ENCODE assay signal across 8 cellular contexts in the genomic region with DNA sequence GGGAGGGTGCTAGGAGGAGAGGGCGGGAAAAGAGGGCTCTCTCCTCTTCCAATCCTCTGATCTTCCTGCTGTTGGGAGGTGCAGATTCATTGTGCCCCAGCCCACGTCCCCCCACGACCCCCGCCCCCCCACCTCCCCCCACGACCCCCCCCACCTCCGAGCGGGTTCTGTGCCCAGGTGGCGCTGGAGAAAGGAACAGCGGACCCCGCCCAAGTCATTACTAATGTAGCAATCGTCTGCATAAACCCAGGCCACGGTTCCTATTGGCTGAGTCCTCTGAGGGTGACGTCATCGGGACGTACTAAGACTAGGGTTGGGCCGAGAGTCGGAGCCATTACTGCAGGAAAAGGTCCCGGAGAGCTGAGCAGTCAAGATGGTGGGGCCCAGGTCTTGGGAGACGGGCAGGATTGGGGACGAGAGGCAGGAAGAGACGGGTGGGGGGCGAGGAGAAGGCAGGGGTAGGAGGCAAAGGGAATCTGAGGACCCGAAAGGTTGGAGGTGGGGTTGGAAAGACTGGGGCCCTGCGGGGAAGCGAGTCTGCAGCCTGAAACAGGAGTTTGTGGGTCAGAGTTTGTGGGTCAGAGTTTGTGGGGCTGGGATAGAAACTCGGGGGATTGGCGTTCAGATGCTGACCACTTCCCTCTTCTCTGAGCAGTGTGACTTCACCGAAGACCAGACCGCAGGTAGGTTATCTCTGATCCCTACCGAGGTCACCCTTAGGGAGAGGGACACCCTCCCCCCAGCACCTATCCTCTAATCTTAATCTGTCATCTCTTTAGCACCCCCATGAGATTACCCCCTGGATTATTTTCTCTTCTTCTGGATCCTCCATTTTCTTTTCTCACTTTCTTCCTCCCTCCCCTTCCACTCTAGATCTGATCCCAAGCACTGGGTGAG. TPM values are rescaled to one million over a fixed set of nuclear protein-coding genes. Genes with fewer than 3 reads are reported as not detected.
A peak's percentile ranks its signal among the peaks of the same experiment; 100 is the strongest.
DNase-seq lines count a peak whose midpoint lies in the region; FAIRE-seq and TF ChIP-seq lines count a peak whose summit lies in the region.

Gene MYL6, plus strand, starts transcription at position 331 of the 897 bp plus-strand sequence. Its CDS starts 43 bp downstream, at position 374.

- peak within 1 kb of the TSS; percentile 97 for H4K91ac ChIP-seq in H1 (replicated peaks; ENCODE audit: insufficient read length, low read length)
- peak within 1 kb of the TSS; percentile 77 for H4K91ac ChIP-seq in mesenchymal stem cell (ENCODE audit: low read length)

- H3K23ac ChIP-seq in H1 (ENCODE audit: insufficient read length), result no peak within 1 kb of the TSS
- peak within 1 kb of the TSS in 1 of 2 experiments; percentile 91 for H3K23ac ChIP-seq in mesenchymal stem cell (ENCODE audit: low read length in 2 of 2)

- FAIRE-seq in H1 (lab: Jason Lieb, UNC), result peak; percentile 45

- H3K36me3 Mint-ChIP-seq in CD8-positive, alpha-beta memory T cell, result peaks cover 0 to 52% (median 10%) of the 10 kb centered on the region in 3 donors

- H2BK12ac ChIP-seq in H1 (ENCODE audit: low read depth, low read length), result peak within 1 kb of the TSS; percentile 89
- peak within 1 kb of the TSS in 1 of 2 experiments; percentile 59 for H2BK12ac ChIP-seq in mesenchymal stem cell (ENCODE audit: low read length in 2 of 2)

- no peaks in the 10 kb centered on the region for H3K9me3 ChIP-seq in CD8-positive, alpha-beta memory T cell (ENCODE audit: low read length)
- H3K9me3 ChIP-seq in H1 (ENCODE audit: insufficient read depth in 2 of 2, low read depth in 1 of 2, low read length in 1 of 2), result no peaks in the 10 kb centered on the region
- H3K9me3 ChIP-seq in mesenchymal stem cell (ENCODE audit: control insufficient read depth, low read length), result no peaks in the 10 kb centered on the region

- H4K20me1 ChIP-seq in H1 (replicated peaks in 1 of 2; ENCODE audit: control insufficient read depth in 1 of 2, insufficient read depth in 2 of 2, low read length in 2 of 2), result peaks cover 11 to 19% of the 10 kb centered on the region in 2 experiments

- H4K8ac ChIP-seq in H1 (ENCODE audit: extremely low read depth, insufficient read depth, low read length) (peak within 1 kb of the TSS; percentile 87; the same call in 1 of the 2 replicates), mesenchymal stem cell (ENCODE audit: low read length) (peak within 1 kb of the TSS; percentile 87)

- peaks cover 3 to 25% of the 10 kb centered on the region in 2 experiments for H3K79me2 ChIP-seq in H1 (ENCODE audit: control insufficient read depth in 1 of 2, insufficient read depth in 2 of 2, low read length in 2 of 2)

- H2AK5ac ChIP-seq in H1 (ENCODE audit: low read depth, low read length), result peak within 1 kb of the TSS; percentile 79
- peak within 1 kb of the TSS; percentile 81 for H2AK5ac ChIP-seq in mesenchymal stem cell (ENCODE audit: low read length, severe bottlenecking)

- peak within 1 kb of the TSS; percentile 94 for H3K27ac ChIP-seq in CD8-positive, alpha-beta memory T cell (ENCODE audit: low read depth, low read length)
- peak within 1 kb of the TSS; percentile 99 for H3K27ac ChIP-seq in H1 (ENCODE audit: low read depth, low read length)
- peak within 1 kb of the TSS; percentile 98 for H3K27ac ChIP-seq in mesenchymal stem cell (ENCODE audit: low read length, poor library complexity, severe bottlenecking)

- peaks cover 38% of the 10 kb centered on the region for H3K4me1 ChIP-seq in CD8-positive, alpha-beta memory T cell (ENCODE audit: insufficient read depth, low read length)
- H3K4me1 ChIP-seq in H1 (replicated peaks in 1 of 4; ENCODE audit: control insufficient read depth in 3 of 4, insufficient read depth in 4 of 4, low read length in 3 of 4) (peaks cover 8 to 37% (median 22%) of the 10 kb centered on the region in 4 experiments), mesenchymal stem cell (ENCODE audit: control insufficient read depth, insufficient read depth, low read depth, low read length) (peaks cover 26% of the 10 kb centered on the region)

- H2BK20ac ChIP-seq in H1 (ENCODE audit: low read length), result no peak within 1 kb of the TSS

- no peak for TF ChIP-seq RAD21 in H1 (IDR thresholded peaks at IDR 0.05 in 1 of 2, conservative IDR thresholded peaks at IDR 0.05 in 1 of 2; ENCODE audit: low read depth in 2 of 2, low read length in 2 of 2)

- H2BK120ac ChIP-seq in H1 (replicated peaks; ENCODE audit: low read depth, low read length), result no peak within 1 kb of the TSS
- H2BK120ac ChIP-seq in mesenchymal stem cell (ENCODE audit: low read depth, low read length), result peak within 1 kb of the TSS; percentile 67

- H2BK15ac ChIP-seq in H1 (ENCODE audit: low read length) (peak within 1 kb of the TSS; percentile 55), mesenchymal stem cell (ENCODE audit: low read depth, poor library complexity, severe bottlenecking) (peak within 1 kb of the TSS; percentile 60)

- no peaks in the 10 kb centered on the region for H3K27me3 Mint-ChIP-seq in CD8-positive, alpha-beta memory T cell

- H3K9ac ChIP-seq in H1 (replicated peaks in 1 of 4; ENCODE audit: extremely low read depth in 1 of 4, low read depth in 3 of 4, low read length in 3 of 4) (peak within 1 kb of the TSS; percentile 92 to 99 (median 96)), mesenchymal stem cell (ENCODE audit: low read length) (peak within 1 kb of the TSS; percentile 99)

- H3K14ac ChIP-seq in H1 (ENCODE audit: insufficient read length) (peak within 1 kb of the TSS; percentile 19), mesenchymal stem cell (ENCODE audit: low read length in 2 of 2) (peak within 1 kb of the TSS in 1 of 2 experiments; percentile 98)

- TF ChIP-seq CTCF in GM20000 (IDR thresholded peaks at IDR 0.05; ENCODE audit: extremely low read depth, missing control alignments), result no peak
- TF ChIP-seq CTCF in H1 (IDR thresholded peaks at IDR 0.05; ENCODE audit: control extremely low read depth in 1 of 3, insufficient read depth in 1 of 3, low read depth in 1 of 3, low read length in 3 of 3), result no peak

- TF ChIP-seq POLR2A in H1 (IDR thresholded peaks at IDR 0.05; ENCODE audit: control extremely low read depth in 1 of 2, low read depth in 2 of 2, low read length in 2 of 2), result peak; percentile 98

- H3K18ac ChIP-seq in H1 (ENCODE audit: extremely low read depth, low read length) (peak within 1 kb of the TSS; percentile 79), mesenchymal stem cell (ENCODE audit: low read depth in 1 of 2, low read length in 2 of 2) (peak within 1 kb of the TSS; percentile 94 to 96)

- H3K27ac Mint-ChIP-seq in CD8-positive, alpha-beta memory T cell, result peak within 1 kb of the TSS; percentile 87 to 100 (median 96)

- WGBS in H1 (ENCODE audit: extremely low coverage in 1 of 2, insufficient coverage in 1 of 2, insufficient read length in 1 of 2, insufficient replicate concordance in 2 of 2, low coverage in 1 of 2, low lambda C conversion rate in 2 of 2, missing lambda C conversion rate in 1 of 2), 2 experiments, result 2% methylated on average over 27 of the region's 30 CpGs; no CpG with 5 or more reads in 1 of the 2 experiments
- WGBS in mesenchymal stem cell, result 0% methylated on average over 20 of the region's 30 CpGs

- peak within 1 kb of the TSS; percentile 77 to 92 for H3K4me2 ChIP-seq in H1 (ENCODE audit: insufficient read depth in 1 of 2, low read depth in 2 of 2, low read length in 2 of 2)
- peak within 1 kb of the TSS; percentile 79 for H3K4me2 ChIP-seq in mesenchymal stem cell (ENCODE audit: low read length, poor library complexity, severe bottlenecking)

- H3K4me3 ChIP-seq in CD8-positive, alpha-beta memory T cell (ENCODE audit: low read length), result peak within 1 kb of the TSS; percentile 80
- peak within 1 kb of the TSS; percentile 63 to 97 (median 93) for H3K4me3 ChIP-seq in H1 (ENCODE audit: extremely low read depth in 1 of 4, insufficient read depth in 2 of 4, low read depth in 3 of 4, low read length in 4 of 4)
- H3K4me3 ChIP-seq in mesenchymal stem cell (ENCODE audit: insufficient read depth in 1 of 2, low read depth in 1 of 2, low read length in 2 of 2), result peak within 1 kb of the TSS; percentile 83 to 95

- peak within 1 kb of the TSS; percentile 5 for H3K56ac ChIP-seq in H1 (replicated peaks; ENCODE audit: insufficient read length, low read depth, low read length)

- H3K27me3 ChIP-seq in CD8-positive, alpha-beta memory T cell (ENCODE audit: insufficient read depth, low read length, poor library complexity, severe bottlenecking), result no peaks in the 10 kb centered on the region
- H3K27me3 ChIP-seq in H1 (replicated peaks in 1 of 4; ENCODE audit: control insufficient read depth in 3 of 4, extremely low read depth in 1 of 4, insufficient read depth in 3 of 4, low read length in 3 of 4) (no peaks in the 10 kb centered on the region), mesenchymal stem cell (ENCODE audit: control insufficient read depth in 1 of 2, insufficient read depth in 1 of 2, low read length in 2 of 2) (no peaks in the 10 kb centered on the region)

- H3K79me1 ChIP-seq in H1 (ENCODE audit: low read depth, low read length), result peaks cover 5% of the 10 kb centered on the region; the same call in 1 of the 2 replicates
- H3K79me1 ChIP-seq in mesenchymal stem cell (replicated peaks; ENCODE audit: low read length, poor library complexity, severe bottlenecking), result peaks cover 16% of the 10 kb centered on the region

- H3K4ac ChIP-seq in H1 (replicated peaks; ENCODE audit: insufficient read length, low read depth, low read length), result peak within 1 kb of the TSS; percentile 5
- H3K4ac ChIP-seq in mesenchymal stem cell (ENCODE audit: low read depth in 1 of 2, low read length in 2 of 2), result peak within 1 kb of the TSS; percentile 77 to 95

- TF ChIP-seq EP300 in H1 (IDR thresholded peaks at IDR 0.05; ENCODE audit: borderline replicate concordance in 1 of 2, low read depth in 2 of 2, low read length in 2 of 2), result peak in 1 of 2 experiments; percentile 75; a peak in 2 of 3 replicates

- peak within 1 kb of the TSS; percentile 93 for H2BK5ac ChIP-seq in H1 (ENCODE audit: low read depth, low read length)
- H2BK5ac ChIP-seq in mesenchymal stem cell (ENCODE audit: low read depth, low read length, poor library complexity, severe bottlenecking), result peak within 1 kb of the TSS; percentile 39

- peaks cover 19% of the 10 kb centered on the region for H3K23me2 ChIP-seq in H1 (ENCODE audit: low read depth, low read length)

- H4K5ac ChIP-seq in H1 (ENCODE audit: insufficient read length, low read depth, low read length), result peak within 1 kb of the TSS; percentile 95

- CTCF ChIA-PET in CD8-positive, alpha-beta memory T cell (lab: Charles Lee), result interaction anchor here (0.8 to 2.2 kb wide), 6 partner anchors 14 to 111 kb away, joined by 3 to 21 read pairs (median 6); partner anchors contain the start of genes ESYT1, SMARCC2 and ZC3H10
- CTCF ChIA-PET in H1 (lab: Charles Lee; ENCODE audit: partially characterized antibody), result interaction anchor here (0.8 to 2.2 kb wide), 9 partner anchors 10 to 63 kb away, joined by 3 to 9 read pairs (median 5); partner anchors contain the start of genes RNF41 and SMARCC2

- H2AFZ ChIP-seq in H1 (ENCODE audit: low read length) (no peak within 1 kb of the TSS), mesenchymal stem cell (ENCODE audit: low read depth, low read length) (peak within 1 kb of the TSS; percentile 8)

- no peaks in the 10 kb centered on the region for H3K9me3 Mint-ChIP-seq in CD8-positive, alpha-beta memory T cell

- peaks cover 38 to 48% (median 41%) of the 10 kb centered on the region in 3 donors for H3K4me1 Mint-ChIP-seq in CD8-positive, alpha-beta memory T cell

- peak within 1 kb of the TSS; percentile 92 to 100 (median 95) for H3K4me3 Mint-ChIP-seq in CD8-positive, alpha-beta memory T cell

- H3K36me3 ChIP-seq in CD8-positive, alpha-beta memory T cell (ENCODE audit: insufficient read depth, low read length), result peaks cover 37% of the 10 kb centered on the region
- peaks cover 27 to 54% (median 36%) of the 10 kb centered on the region in 4 experiments for H3K36me3 ChIP-seq in H1 (ENCODE audit: control insufficient read depth in 2 of 4, insufficient read depth in 4 of 4, low read length in 3 of 4)
- peaks cover 49 to 59% of the 10 kb centered on the region in 2 experiments for H3K36me3 ChIP-seq in mesenchymal stem cell (ENCODE audit: control insufficient read depth in 1 of 2, insufficient read depth in 2 of 2, low read depth in 1 of 2, low read length in 2 of 2)

- peak; percentile 84 to 96 (median 88) for DNase-seq in CD8-positive, alpha-beta memory T cell
- peak; percentile 91 for DNase-seq in GM20000 (ENCODE audit: low spot score)
- DNase-seq in HT1080 (ENCODE audit: low read depth), result peak; percentile 93
- peak; percentile 96 to 98 for DNase-seq in NOMO-1 (lab: John Stamatoyannopoulos, UW; ENCODE audit: unreplicated experiment in 2 of 2)
- peak; percentile 83 to 89 for DNase-seq in activated CD8-positive, alpha-beta memory T cell treated with anti-CD3 and anti-CD28 coated beads for 4 hours (ENCODE audit: low read depth in 2 of 2)
- peak; percentile 88 to 91 for DNase-seq in H1 (ENCODE audit: low read depth in 1 of 2, low spot score in 2 of 2)
- peak; percentile 98 for DNase-seq in mesenchymal stem cell
- peak; percentile 72 for DNase-seq in stimulated activated CD8-positive, alpha-beta memory T cell treated with anti-CD3 and anti-CD28 coated beads, Interleukin-12 subunit alpha, Interleukin-12 subunit beta, amount 100 ng/mL, for 4 hours (ENCODE audit: low read depth)

- POLR2A ChIA-PET in CD8-positive, alpha-beta memory T cell (lab: Charles Lee), result interaction anchor here (0.6 to 2.8 kb wide), 4 partner anchors 31 to 40 kb away, joined by 3 to 25 read pairs (median 3); partner anchors contain the start of genes ESYT1, SMARCC2 and ZC3H10
- POLR2A ChIA-PET in H1 (lab: Charles Lee; ENCODE audit: partially characterized antibody), result interaction anchor here (0.7 to 15.6 kb wide), 32 partner anchors 21 to 531 kb away, joined by 3 to 656 read pairs (median 4); partner anchors contain the start of genes ANKRD52, COQ10A, IL23A and PA2G4

RNA-seq across cellular contexts. Expression of gene MYL6, which starts in this region (rescaled TPM):
- total RNA-seq in CD8-positive, alpha-beta memory T cell, result 1,000 to 10,000 TPM; 1,010 to 1,017 TPM
- polyA plus RNA-seq in CD8-positive, alpha-beta memory T cell, result 2,423 TPM
- total RNA-seq in HT1080 (2014; rRNA removed; shearing (Covaris generic)), result 1,272 and 2,138 TPM in 2 replicates
- polyA plus RNA-seq in HT1080 (2015; cell fraction: cytosol; rRNA removed), result 1,448 and 1,452 TPM in 2 replicates
- 972 and 1,087 TPM in 2 replicates for polyA plus RNA-seq in HT1080 (2015; cell fraction: nucleus; rRNA removed)
- total RNA-seq in H1 (2021; fragmentation: NEBNext Ultra II Directional; extraction: Animal tissue kit (Norgen Biotek cat#: 25700)), result 1,130 and 1,137 TPM in 2 replicates
- 1,664 and 2,279 TPM in 2 replicates for polyA plus RNA-seq in H1 (2011; rRNA removed)
- polyA plus RNA-seq in H1 (2011; cell fraction: cytosol; rRNA removed), result 2,537 TPM
- 757 TPM for polyA plus RNA-seq in H1 (2011; cell fraction: nucleus; rRNA removed)
- 1,613 to 1,753 TPM (median 1,678 TPM) in 4 replicates for polyA plus RNA-seq in H1 (2012, experiment 1 of 2)
- 2,029 TPM for polyA plus RNA-seq in H1 (2012, experiment 2 of 2)
- polyA plus RNA-seq in H1 (2013, experiment 1 of 2), result 1,115 TPM
- 1,167 TPM for polyA plus RNA-seq in H1 (2013, experiment 2 of 2)
- 392 and 510 TPM in 2 replicates for polyA minus RNA-seq in H1 (2011; rRNA and poly(A)+ RNA removed)
- polyA minus RNA-seq in H1 (2011; cell fraction: cytosol; rRNA and poly(A)+ RNA removed), result 263 TPM
- 608 TPM for polyA minus RNA-seq in H1 (2011; cell fraction: nucleus; rRNA and poly(A)+ RNA removed)
- polyA plus RNA-seq in mesenchymal stem cell (2013, experiment 1 of 2), result 2,486 TPM
- polyA plus RNA-seq in mesenchymal stem cell (2013, experiment 2 of 2), result 2,523 TPM

Comparison
In these comparisons a context has a peak if more than half of its experiments do, and no peak if none do; other contexts are left out.
1. Peak in every context shown above with its lines: DNase-seq, H3K4me3 ChIP-seq and H3K27ac ChIP-seq.